ENCODE assay signal across 7 cellular contexts in genomic region chr11:19915808-19916207, GRCh38.
"Had no signal": no experiment of that assay in that cellular context is flagged by ENCODE, and none has a peak within 500 bp of the region (broad histone marks: within the 10 kb centered on the region; RNA-seq: fewer than 3 reads in every experiment).

No MANE protein-coding gene starts in this region.

- H3K4me3 ChIP-seq: GM23248 had no signal

- H3K9ac ChIP-seq: GM23248 had no signal

- H2AFZ ChIP-seq: GM23248 had no signal

- DNase-seq: GM23248, H9, HCEC 1CT, KG1 had no signal

- H3K27ac ChIP-seq: GM23248 had no signal

- FAIRE-seq: H1, H54, HTR-8/SVneo had no signal
